In genomic region chr2:84882775-84883550, GRCh38 we compare ENCODE assay signal across 9 cellular contexts. TPM values are rescaled to one million over a fixed set of nuclear protein-coding genes. Genes with fewer than 3 reads are reported as not detected.
DNase-seq lines count a peak whose midpoint lies in the region; ATAC-seq and TF ChIP-seq lines count a peak whose summit lies in the region.
"Had no signal": no experiment of that assay in that cellular context is flagged by ENCODE, and none has a peak within 500 bp of the region (broad histone marks: within the 10 kb centered on the region; RNA-seq: fewer than 3 reads in every experiment).

No MANE protein-coding gene starts in this region.

- WGBS in spleen, 5 donors = 84 to 97% (median 93%) methylated on average over 4 of the region's 4 CpGs

- RAD21 ChIA-PET in HCT116 (lab: Charles Lee; ENCODE audit: low non-redundant PET in 1 of 2, low total read pairs in 2 of 2, uncharacterized antibody in 2 of 2, unreplicated experiment in 2 of 2) = no interaction called here

- no peak for TF ChIP-seq RAD21 in HCT116 (IDR thresholded peaks at IDR 0.05; ENCODE audit: low read depth)

- TF ChIP-seq CTCF in HCT116 (IDR thresholded peaks at IDR 0.05 in 2 of 3, conservative IDR thresholded peaks at IDR 0.05 in 1 of 3; ENCODE audit: borderline replicate concordance in 1 of 3, insufficient read depth in 1 of 3, low read depth in 2 of 3, low read length in 2 of 3) (no peak), spleen (IDR thresholded peaks at IDR 0.05 in 8 of 11, conservative IDR thresholded peaks at IDR 0.05 in 3 of 11) (no peak)

- POLR2A ChIA-PET in CD8-positive, alpha-beta memory T cell (lab: Charles Lee) = interaction anchor here (0.6 to 4.3 kb wide), 10 partner anchors 12 to 142 kb away, joined by 3 to 45 read pairs (median 5); partner anchors contain the start of genes KCMF1 and TMSB10
- POLR2A ChIA-PET in HCT116 (lab: Charles Lee) = interaction anchor here (0.6 to 1.7 kb wide), 5 partner anchors 18 to 43 kb away, joined by 3 to 7 read pairs (median 3); partner anchors contain the start of gene TMSB10
- POLR2A ChIA-PET in naive thymus-derived CD8-positive, alpha-beta T cell (lab: Charles Lee) = interaction anchor here (0.5 to 10.4 kb wide), 13 partner anchors 7 to 1450 kb away, joined by 3 to 289 read pairs (median 9); partner anchors contain the start of gene TMSB10

- ATAC-seq in HCT116 = no peak
- ATAC-seq in naive thymus-derived CD8-positive, alpha-beta T cell = no peak
- ATAC-seq in GM18858 (IDR thresholded peaks at IDR 0.05; ENCODE audit: unreplicated experiment) = no peak

- no peaks in the 10 kb centered on the region for H3K9me3 ChIP-seq in CD8-positive, alpha-beta memory T cell (ENCODE audit: low read length)
- H3K9me3 ChIP-seq in HCT116 (ENCODE audit: control insufficient read depth in 1 of 2, insufficient read depth in 1 of 2, low read depth in 1 of 2, low read length in 2 of 2) (no peaks in the 10 kb centered on the region), spleen (no peaks in the 10 kb centered on the region)

- H3K4me3 Mint-ChIP-seq in CD8-positive, alpha-beta memory T cell = peak overlapping the region in 6 of 7 donors; percentile 90 to 98 (median 94)
- H3K4me3 Mint-ChIP-seq in activated naive CD8-positive, alpha-beta T cell = peak overlapping the region; percentile 97
- H3K4me3 Mint-ChIP-seq in naive thymus-derived CD8-positive, alpha-beta T cell = peak overlapping the region; percentile 87 to 99 (median 94)

- no TSS peak for BruUV-seq in HCT116 (replicated peaks; lab: Mats Ljungman, UMichigan)

- CTCF ChIA-PET in CD8-positive, alpha-beta memory T cell (lab: Charles Lee) = interaction anchor here (0.6 to 11.2 kb wide), 27 partner anchors 7 to 394 kb away, joined by 3 to 160 read pairs (median 5); partner anchors contain the start of gene TMSB10
- CTCF ChIA-PET in HCT116 (lab: Charles Lee) = interaction anchor here (0.7 to 2.0 kb wide), 15 partner anchors 9 to 390 kb away, joined by 3 to 18 read pairs (median 4); no protein-coding TSS in a partner anchor

- H3K9me3 Mint-ChIP-seq in CD8-positive, alpha-beta memory T cell = no peaks in the 10 kb centered on the region
- H3K9me3 Mint-ChIP-seq in activated naive CD8-positive, alpha-beta T cell (ENCODE audit: low read depth) = no peaks in the 10 kb centered on the region
- H3K9me3 Mint-ChIP-seq in naive thymus-derived CD8-positive, alpha-beta T cell = no peaks in the 10 kb centered on the region

- no peaks in the 10 kb centered on the region for H3K27me3 ChIP-seq in CD8-positive, alpha-beta memory T cell (ENCODE audit: insufficient read depth, low read length, poor library complexity, severe bottlenecking)
- H3K27me3 ChIP-seq in HCT116 (ENCODE audit: insufficient read depth, low read length) (no peaks in the 10 kb centered on the region; the same call in 1 of the 2 replicates), spleen (replicated peaks in 1 of 7) (peaks cover 4 to 39% (median 25%) of the 10 kb centered on the region in 7 donors)

- no peak overlapping the region for H3K27ac ChIP-seq in CD8-positive, alpha-beta memory T cell (ENCODE audit: low read depth, low read length)
- H3K27ac ChIP-seq in HCT116 (ENCODE audit: low read depth, low read length) = no peak overlapping the region
- no peak overlapping the region for H3K27ac ChIP-seq in spleen
- H3K27ac ChIP-seq: epithelial cell of prostate had no signal

- H3K4me1 ChIP-seq in CD8-positive, alpha-beta memory T cell (ENCODE audit: insufficient read depth, low read length) = peaks cover 29% of the 10 kb centered on the region
- H3K4me1 ChIP-seq in HCT116 (ENCODE audit: control insufficient read depth in 1 of 2, insufficient read depth in 2 of 2, low read length in 2 of 2) (peaks cover 5 to 24% of the 10 kb centered on the region in 2 experiments; a peak in 3 of 4 replicates), spleen (peaks cover 8 to 52% (median 37%) of the 10 kb centered on the region in 6 donors)

- no peaks in the 10 kb centered on the region for H4K20me1 ChIP-seq in HCT116 (ENCODE audit: insufficient read depth)

- DNase-seq in CD8-positive, alpha-beta memory T cell = no peak
- DNase-seq in HCT116 (ENCODE audit: low read depth, low spot score) (no peak), spleen (no peak), NOMO-1 (lab: John Stamatoyannopoulos, UW; ENCODE audit: unreplicated experiment in 2 of 2) (no peak), RKO (ENCODE audit: low spot score) (no peak)
- DNase-seq in naive thymus-derived CD8-positive, alpha-beta T cell = no peak

- peak overlapping the region; percentile 57; the same call in 1 of the 2 replicates for H3K9ac ChIP-seq in HCT116 (ENCODE audit: low read length)

- no peak overlapping the region for H3K4me3 ChIP-seq in CD8-positive, alpha-beta memory T cell (ENCODE audit: low read length)
- H3K4me3 ChIP-seq in HCT116 (replicated peaks in 1 of 2; ENCODE audit: low read depth in 1 of 2, low read length in 2 of 2) (no peak overlapping the region), spleen (no peak overlapping the region)

- peaks cover 0 to 3% of the 10 kb centered on the region in 2 donors for H3K27me3 Mint-ChIP-seq in CD8-positive, alpha-beta memory T cell
- H3K27me3 Mint-ChIP-seq in activated naive CD8-positive, alpha-beta T cell = no peaks in the 10 kb centered on the region
- H3K27me3 Mint-ChIP-seq in naive thymus-derived CD8-positive, alpha-beta T cell = peaks cover 0 to 2% (median 0%) of the 10 kb centered on the region in 5 donors

- no peaks in the 10 kb centered on the region for H3K36me3 ChIP-seq in CD8-positive, alpha-beta memory T cell (ENCODE audit: insufficient read depth, low read length)
- H3K36me3 ChIP-seq in HCT116 (ENCODE audit: control insufficient read depth in 1 of 2, insufficient read depth in 2 of 2, low read length in 2 of 2) (no peaks in the 10 kb centered on the region), spleen (no peaks in the 10 kb centered on the region)

- peak overlapping the region; percentile 85 for H2AFZ ChIP-seq in HCT116 (ENCODE audit: low read depth, low read length, poor library complexity, severe bottlenecking)

- H3K4me2 ChIP-seq in HCT116 (ENCODE audit: low read length) = peak overlapping the region; percentile 82

- peaks cover 0 to 14% (median 0%) of the 10 kb centered on the region in 3 donors for H3K36me3 Mint-ChIP-seq in CD8-positive, alpha-beta memory T cell
- H3K36me3 Mint-ChIP-seq in activated naive CD8-positive, alpha-beta T cell = no peaks in the 10 kb centered on the region
- H3K36me3 Mint-ChIP-seq in naive thymus-derived CD8-positive, alpha-beta T cell = peaks cover 0 to 8% (median 7%) of the 10 kb centered on the region in 3 donors

- peaks cover 27 to 56% (median 39%) of the 10 kb centered on the region in 3 donors for H3K4me1 Mint-ChIP-seq in CD8-positive, alpha-beta memory T cell
- peaks cover 70% of the 10 kb centered on the region for H3K4me1 Mint-ChIP-seq in activated naive CD8-positive, alpha-beta T cell (ENCODE audit: low read depth)
- peaks cover 26 to 72% (median 55%) of the 10 kb centered on the region in 4 donors for H3K4me1 Mint-ChIP-seq in naive thymus-derived CD8-positive, alpha-beta T cell

- H3K79me2 ChIP-seq in HCT116 (ENCODE audit: insufficient read depth, low read length) = no peaks in the 10 kb centered on the region

- H3K27ac Mint-ChIP-seq in CD8-positive, alpha-beta memory T cell = peak overlapping the region; percentile 74 to 98 (median 94)
- H3K27ac Mint-ChIP-seq in activated naive CD8-positive, alpha-beta T cell = peak overlapping the region; percentile 100
- H3K27ac Mint-ChIP-seq in naive thymus-derived CD8-positive, alpha-beta T cell = peak overlapping the region; percentile 93 to 99 (median 98)

- no peaks in the 10 kb centered on the region for H3K9me2 ChIP-seq in HCT116 (ENCODE audit: insufficient read depth)

- intact Hi-C loops in HCT116 (cut with micrococcal nuclease) = loop anchor here (1.0 kb wide), 2 partner anchors 42 to 388 kb away; no protein-coding TSS in a partner anchor
- intact Hi-C loops in spleen (cut with DNase I; ENCODE audit: low total_unique reads) = no loop called here

- no peak for TF ChIP-seq POLR2A in HCT116 (IDR thresholded peaks at IDR 0.05; ENCODE audit: borderline replicate concordance, extremely low read depth, insufficient read depth, insufficient read length)
- TF ChIP-seq POLR2A in spleen (IDR thresholded peaks at IDR 0.05) = no peak

RNA-seq across cellular contexts. Expression of gene TRABD2A, which starts 2.1 kb away (rescaled TPM):
- 10 to 100 TPM; 20.3 to 20.8 TPM for total RNA-seq in CD8-positive, alpha-beta memory T cell
- 36.6 TPM for polyA plus RNA-seq in CD8-positive, alpha-beta memory T cell
- total RNA-seq in HCT116 (2021; ENCODE audit: unreplicated experiment) (4.6 TPM), spleen (10 to 100 TPM in 2 of 7 donors, 1 to 10 TPM in 5; 5.4 to 12.5 (median 9.2) TPM)
- 3.1 and 4.9 TPM in 2 replicates for polyA plus RNA-seq in HCT116 (2012)
- total RNA-seq in naive thymus-derived CD8-positive, alpha-beta T cell = 100 to 1,000 TPM; 165 to 168 TPM
- polyA plus RNA-seq in naive thymus-derived CD8-positive, alpha-beta T cell = 100 to 1,000 TPM in 2 of 3 donors, 10 to 100 TPM in 1; 70.1 to 173 (median 104) TPM
- polyA plus RNA-seq in spleen = 1 to 10 TPM; 4.5 to 8.6 (median 5.0) TPM

RNA-seq across cellular contexts. Expression of gene TMSB10, which starts 22.5 kb away (rescaled TPM):
- total RNA-seq in CD8-positive, alpha-beta memory T cell = 1,000 to 10,000 TPM; 1,121 to 1,125 TPM
- polyA plus RNA-seq in CD8-positive, alpha-beta memory T cell = 4,836 TPM
- total RNA-seq in HCT116 (2021; ENCODE audit: unreplicated experiment) (2,677 TPM), spleen (1,000 to 10,000 TPM; 1,416 to 3,222 (median 1,664) TPM)
- polyA plus RNA-seq in HCT116 (2012) = 4,398 and 5,903 TPM in 2 replicates
- total RNA-seq in naive thymus-derived CD8-positive, alpha-beta T cell = 1,000 to 10,000 TPM; 1,479 to 1,535 TPM
- polyA plus RNA-seq in naive thymus-derived CD8-positive, alpha-beta T cell = 1,000 to 10,000 TPM; 6,950 to 8,855 (median 7,882) TPM
- 1,000 to 10,000 TPM; 2,869 to 3,827 (median 3,008) TPM for polyA plus RNA-seq in spleen

Comparison
In these comparisons a context has a peak if more than half of its experiments do, and no peak if none do; other contexts are left out.
1. RNA of gene TRABD2A, which starts 2.1 kb away (total RNA-seq): 165 to 168 TPM in naive thymus-derived CD8-positive, alpha-beta T cell; 20.3 to 20.8 TPM in CD8-positive, alpha-beta memory T cell, 5.4 to 12.5 TPM in spleen and 4.6 TPM in HCT116 (single experiment); every median in the first group is over 4 times any median in the second.
2. Peak in every context shown above with its lines, with median percentiles within 50 percentile points of each other: H3K27ac Mint-ChIP-seq and H3K4me3 Mint-ChIP-seq.